Comparison of ENCODE assay signal across 22 cellular contexts in genomic region chr3:190018460-190018859, GRCh38.
"Had no signal": no experiment of that assay in that cellular context is flagged by ENCODE, and none has a peak within 500 bp of the region (broad histone marks: within the 10 kb centered on the region; RNA-seq: fewer than 3 reads in every experiment).

No MANE protein-coding gene starts in this region.

- H3K4me3 ChIP-seq: ascending aorta, MG63, Peyer's patch had no signal

- H3K27ac ChIP-seq: ascending aorta, Peyer's patch, RWPE1, WERI-Rb-1 had no signal

- H3K4me1 ChIP-seq: Peyer's patch had no signal

- H3K9me3 ChIP-seq: ascending aorta, MG63, Peyer's patch had no signal

- ATAC-seq: activated CD8-positive, alpha-beta T cell treated with anti-CD3 and anti-CD28 coated beads, Interleukin-2, amount 10 ng/mL, durations not matched to agents 7 days and 5 days; Right ventricle myocardium inferior had no signal

- H3K36me3 ChIP-seq: ascending aorta, Peyer's patch, WERI-Rb-1 had no signal

- DNase-seq: activated CD4-positive, alpha-beta T cell treated with anti-CD3 and anti-CD28 coated beads, Interleukin-2, amount 10 ng/mL, durations not matched to agents 24 days and 14 days; activated CD4-positive, alpha-beta T cell treated with anti-CD3 and anti-CD28 coated beads, Interleukin-2, amount 50 U/mL, for 4 hours; activated CD8-positive, alpha-beta T cell treated with anti-CD3 and anti-CD28 coated beads, Interleukin-2, amount 10 ng/mL, durations not matched to agents 7 days and 5 days; activated gamma-delta T cell; activated naive CD4-positive, alpha-beta T cell treated with Interleukin-2 at 50 U/mL for 16 hours; activated naive CD8-positive, alpha-beta T cell treated with anti-CD3 and anti-CD28 coated beads, Interleukin-2, amount 10 ng/mL, durations not matched to agents 7 days and 5 days; activated T-cell treated with anti-CD3 and anti-CD28 coated beads, Interleukin-2, amount 50 U/mL, for 24 hours; central memory CD4-positive, alpha-beta T cell; Karpas-422; MG63; NCI-H1048; NCI-H1436 treated with DMSO at 0.1 percent for 48 hours; NCI-H1694 treated with DMSO at 0.1 percent for 48 hours; NCI-H2029; NCI-H510A; NCI-H748 treated with DMSO at 0.1 percent for 48 hours; NK-92 treated with Interleukin-12 subunit alpha and Interleukin-12 subunit beta, amount 100 ng/mL, for 24 hours; Peyer's patch; WERI-Rb-1 had no signal

- H3K27me3 ChIP-seq: ascending aorta, MG63, Peyer's patch had no signal
